9 cellular contexts compared by ENCODE assay signal in the genomic region with DNA sequence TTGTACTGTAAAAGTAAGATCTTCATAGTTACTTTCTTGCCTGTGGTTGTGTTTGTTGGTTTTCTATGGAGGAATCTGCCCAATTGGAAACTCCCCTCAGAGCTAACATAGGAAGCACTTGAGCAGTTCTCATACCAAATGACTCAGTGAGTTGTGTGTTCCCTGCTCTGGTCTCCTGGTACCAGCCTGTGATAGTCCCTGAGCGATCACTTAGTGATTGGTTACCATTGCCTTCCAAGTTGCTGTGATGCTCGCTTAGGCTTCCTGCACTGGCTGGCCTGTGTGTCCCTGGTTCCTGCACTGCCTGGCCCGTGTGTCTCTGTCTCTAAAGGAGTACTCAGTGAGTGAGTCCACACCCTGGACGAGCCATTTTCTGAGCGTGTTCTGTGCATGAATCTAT.
DNase-seq lines count a peak whose midpoint lies in the region; ATAC-seq, FAIRE-seq and TF ChIP-seq lines count a peak whose summit lies in the region.
"Had no signal": no experiment of that assay in that cellular context is flagged by ENCODE, and none has a peak within 500 bp of the region (broad histone marks: within the 10 kb centered on the region; RNA-seq: fewer than 3 reads in every experiment).

No MANE protein-coding gene starts in this region.

- no peak overlapping the region for H3K4me2 ChIP-seq in mesendoderm (ENCODE audit: low read length)

- H3K27ac ChIP-seq in mesendoderm (ENCODE audit: low read depth, low read length): no peak overlapping the region

- no peak for TF ChIP-seq CTCF in type B pancreatic cell (conservative IDR thresholded peaks at IDR 0.05)

- H3K9me3 ChIP-seq in mucosa of stomach (ENCODE audit: control insufficient read depth, low read length): no peaks in the 10 kb centered on the region

- H3K79me1 ChIP-seq in mesendoderm (ENCODE audit: low read length): peaks cover 10% of the 10 kb centered on the region

- H3K4me1 ChIP-seq in mucosa of stomach (ENCODE audit: control insufficient read depth, insufficient read depth, low read length) (peaks cover 36% of the 10 kb centered on the region), mesendoderm (ENCODE audit: control insufficient read depth, low read depth, low read length) (no peaks in the 10 kb centered on the region)

- peaks cover 40% of the 10 kb centered on the region for H3K4me1 Mint-ChIP-seq in type B pancreatic cell (ENCODE audit: unreplicated experiment)

- H2BK15ac ChIP-seq in mesendoderm (replicated peaks; ENCODE audit: low read depth): no peak overlapping the region

- no peaks in the 10 kb centered on the region for H3K9me3 Mint-ChIP-seq in type B pancreatic cell

- DNase-seq in GM03348 (ENCODE audit: low spot score) (peak; percentile 18), astrocyte of the hippocampus (ENCODE audit: low read depth, low spot score) (peak; percentile 86), type B pancreatic cell (ENCODE audit: extremely low spot score, unreplicated experiment) (no peak), mesendoderm (no peak), frontal cortex (ENCODE audit: low spot score in 2 of 2) (no peak), NCI-H2029 treated with DMSO at 0.1 percent for 48 hours (lab: John Stamatoyannopoulos, UW) (no peak)

- H3K36me3 ChIP-seq in mucosa of stomach (ENCODE audit: control insufficient read depth, insufficient read depth, low read length) (no peaks in the 10 kb centered on the region), mesendoderm (ENCODE audit: control insufficient read depth, insufficient read depth, low read length) (peaks cover 7% of the 10 kb centered on the region)

- H3K36me3 Mint-ChIP-seq in type B pancreatic cell: peaks cover 44% of the 10 kb centered on the region

- H2BK5ac ChIP-seq in mesendoderm (ENCODE audit: low read length): no peak overlapping the region

- H2BK120ac ChIP-seq in mesendoderm (ENCODE audit: low read depth, low read length): no peak overlapping the region

- FAIRE-seq in frontal cortex (lab: Jason Lieb, UNC): no peak
- FAIRE-seq: colon had no signal

- H3K23ac ChIP-seq in mesendoderm (ENCODE audit: low read length): no peak overlapping the region

- H3K4me3 ChIP-seq in mucosa of stomach (ENCODE audit: low read length): no peak overlapping the region
- H3K4me3 ChIP-seq in mesendoderm (ENCODE audit: low read length): no peak overlapping the region

- H3K27ac Mint-ChIP-seq in type B pancreatic cell: no peak overlapping the region

- no CpG with 5 or more reads among the region's 5 CpGs for WGBS in mesendoderm (ENCODE audit: extremely low coverage, insufficient coverage, low lambda C conversion rate)

- no peak overlapping the region for H2AK5ac ChIP-seq in mesendoderm (ENCODE audit: low read length)

- H3K9ac ChIP-seq in mucosa of stomach (ENCODE audit: low read length) (peak overlapping the region; percentile 16), mesendoderm (ENCODE audit: low read length) (no peak overlapping the region)

- H4K8ac ChIP-seq in mesendoderm (ENCODE audit: low read depth, low read length): no peak overlapping the region

- no peak overlapping the region for H3K4me3 Mint-ChIP-seq in type B pancreatic cell

- H3K27me3 ChIP-seq in mucosa of stomach (ENCODE audit: control insufficient read depth, insufficient read depth, low read length) (no peaks in the 10 kb centered on the region), mesendoderm (ENCODE audit: insufficient read depth, low read length, poor library complexity) (no peaks in the 10 kb centered on the region)

- peak; percentile 63 for ATAC-seq in HG03039 (IDR thresholded peaks at IDR 0.05; ENCODE audit: unreplicated experiment)

- H4K5ac ChIP-seq in mesendoderm (ENCODE audit: low read length): no peak overlapping the region

- H3K56ac ChIP-seq in mesendoderm (ENCODE audit: low read length): no peak overlapping the region

- H3K27me3 Mint-ChIP-seq in type B pancreatic cell: no peaks in the 10 kb centered on the region

- H3K79me2 ChIP-seq in mesendoderm (ENCODE audit: control insufficient read depth, insufficient read depth, low read length): no peaks in the 10 kb centered on the region

- no peak overlapping the region for H3K18ac ChIP-seq in mesendoderm (ENCODE audit: low read length)

- H3K4ac ChIP-seq in mesendoderm (ENCODE audit: low read depth, low read length): no peak overlapping the region

Comparison
In these comparisons a context has a peak if more than half of its experiments do, and no peak if none do; other contexts are left out.
1. DNase-seq: peak in GM03348 (single experiment) and astrocyte of the hippocampus (single experiment); none in type B pancreatic cell (single experiment), mesendoderm (single experiment), frontal cortex (0 of 2) and NCI-H2029 treated with DMSO at 0.1 percent for 48 hours (single experiment).